24 cellular contexts compared by ENCODE assay signal in the genomic region with DNA sequence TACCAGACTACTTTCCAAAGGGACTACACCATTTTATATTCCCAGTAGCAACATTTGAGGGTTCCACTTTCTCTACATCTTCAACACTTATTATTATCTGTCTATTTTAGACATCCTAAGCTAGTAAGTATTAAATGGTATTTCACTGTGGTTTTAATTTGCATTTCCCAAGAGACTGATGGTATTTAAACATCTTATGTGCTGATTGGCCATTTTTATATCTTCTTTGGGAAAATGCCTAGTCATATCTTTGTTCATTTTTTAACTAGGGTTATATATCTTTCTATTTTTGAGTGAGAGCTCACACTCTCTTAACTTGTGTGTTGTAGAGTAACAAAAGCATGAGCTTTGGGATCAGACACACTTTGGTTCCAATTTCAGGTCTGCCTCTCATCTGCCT.
"Had no signal": no experiment of that assay in that cellular context is flagged by ENCODE, and none has a peak within 500 bp of the region (broad histone marks: within the 10 kb centered on the region; RNA-seq: fewer than 3 reads in every experiment).

No MANE protein-coding gene starts in this region.

- DNase-seq: colonic mucosa; effector memory CD4-positive, alpha-beta T cell; foreskin fibroblast; gastrocnemius medialis; head of caudate nucleus; kidney; mucosa of descending colon; naive B cell; stimulated activated CD4-positive, alpha-beta T cell treated with anti-CD3 and anti-CD28 coated beads, Interleukin-2, amount 100 ng/mL, for 24 hours; stimulated activated CD4-positive, alpha-beta T cell treated with anti-CD3 and anti-CD28 coated beads, Interleukin-4, amount 100 ng/mL, for 24 hours; stimulated activated naive CD4-positive, alpha-beta T cell treated with Interleukin-2 at 50 U/mL for 16 hours; stomach; testis; tibial artery had no signal

- H3K36me3 ChIP-seq: colonic mucosa had no signal

- H3K4me2 ChIP-seq: hepatocyte had no signal

- H3K27me3 ChIP-seq: colonic mucosa, esophagus muscularis mucosa, gastrocnemius medialis, hepatocyte, neutrophil, right atrium auricular region, stomach, testis, tibial artery had no signal

- H3K79me2 ChIP-seq: hepatocyte, parathyroid adenoma had no signal

- H3K9ac ChIP-seq: parathyroid adenoma had no signal

- ATAC-seq: gastrocnemius medialis; left lobe of liver; mucosa of descending colon; natural killer cell treated with Interleukin-12 subunit alpha and Interleukin-12 subunit beta and Interleukin-15 and Interleukin-18, amount 100 ng/mL, for 72 hours; sciatic nerve; stimulated activated effector memory CD8-positive, alpha-beta T cell treated with anti-CD3 and anti-CD28 coated beads, Interleukin-12 subunit alpha, Interleukin-12 subunit beta, amount 100 ng/mL, for 72 hours had no signal

- H3K4me3 ChIP-seq: colonic mucosa, esophagus muscularis mucosa, gastrocnemius medialis, hepatocyte, lung, mucosa of descending colon, right atrium auricular region, stomach, testis, tibial artery had no signal

- H3K4me1 ChIP-seq: colonic mucosa, gastrocnemius medialis, parathyroid adenoma, testis had no signal

- H3K27ac ChIP-seq: colonic mucosa, esophagus muscularis mucosa, gastrocnemius medialis, hepatocyte, neutrophil, parathyroid adenoma, right atrium auricular region, stomach, testis, tibial artery had no signal

- H2AFZ ChIP-seq: hepatocyte, parathyroid adenoma had no signal

- H3K9me3 ChIP-seq: colonic mucosa, esophagus muscularis mucosa, gastrocnemius medialis, mucosa of descending colon, neutrophil, right atrium auricular region, stomach, testis, tibial artery had no signal
